Comparison of ENCODE assay signal across 10 cellular contexts in genomic region chr16:11604783-11605563, GRCh38. TPM values are rescaled to one million over a fixed set of nuclear protein-coding genes. Genes with fewer than 3 reads are reported as not detected.
DNase-seq lines count a peak whose midpoint lies in the region; ATAC-seq and TF ChIP-seq lines count a peak whose summit lies in the region.
"Had no signal": no experiment of that assay in that cellular context is flagged by ENCODE, and none has a peak within 500 bp of the region (broad histone marks: within the 10 kb centered on the region; RNA-seq: fewer than 3 reads in every experiment).

No MANE protein-coding gene starts in this region.

- WGBS in aorta, 2 donors = 50 to 52% methylated on average over 21 of the region's 21 CpGs

- peak; percentile 66 for ATAC-seq in aorta (ENCODE audit: low FRiP score)
- ATAC-seq in GM21515 (IDR thresholded peaks at IDR 0.05; ENCODE audit: unreplicated experiment) = no peak
- ATAC-seq: effector memory CD8-positive, alpha-beta T cell had no signal

- peaks cover 10% of the 10 kb centered on the region for H3K4me1 ChIP-seq in left ventricle myocardium inferior
- H3K4me1 ChIP-seq in neutrophil (ENCODE audit: control insufficient read depth in 1 of 2, insufficient read depth in 1 of 2, low read depth in 1 of 2, low read length in 1 of 2) = peaks cover 73 to 81% of the 10 kb centered on the region in 2 experiments
- no peaks in the 10 kb centered on the region for H3K4me1 ChIP-seq in aorta (ENCODE audit: control insufficient read depth in 1 of 2, insufficient read depth in 2 of 2, low read length in 2 of 2)

- no peaks in the 10 kb centered on the region for H3K9me3 ChIP-seq in left ventricle myocardium inferior (replicated peaks)
- H3K9me3 ChIP-seq in neutrophil = no peaks in the 10 kb centered on the region
- no peaks in the 10 kb centered on the region for H3K9me3 ChIP-seq in aorta (ENCODE audit: control insufficient read depth, low read length)

- peak; percentile 61 to 97 for DNase-seq in cardiac fibroblast (ENCODE audit: low read depth in 2 of 2)
- peak; percentile 64 for DNase-seq in left ventricle myocardium inferior
- peak; percentile 77 to 80 for DNase-seq in aorta
- DNase-seq in stimulated activated CD4-positive, alpha-beta T cell treated with anti-CD3 and anti-CD28 coated beads, Interleukin-4, amount 100 ng/mL, for 24 hours = no peak
- no peak for DNase-seq in NAMALWA (ENCODE audit: low spot score)
- DNase-seq: effector memory CD8-positive, alpha-beta T cell; NCI-H1436 treated with DMSO at 0.1 percent for 48 hours; NK-92 treated with Interleukin-12 subunit alpha and Interleukin-12 subunit beta, amount 100 ng/mL, for 24 hours had no signal

- no peaks in the 10 kb centered on the region for H3K27me3 ChIP-seq in left ventricle myocardium inferior (ENCODE audit: low read depth)
- no peaks in the 10 kb centered on the region for H3K27me3 ChIP-seq in neutrophil
- no peaks in the 10 kb centered on the region for H3K27me3 ChIP-seq in aorta (ENCODE audit: control insufficient read depth in 1 of 2, insufficient read depth in 2 of 2, low read length in 1 of 2)

- H3K36me3 ChIP-seq in left ventricle myocardium inferior = no peaks in the 10 kb centered on the region
- H3K36me3 ChIP-seq in neutrophil = no peaks in the 10 kb centered on the region
- H3K36me3 ChIP-seq in aorta (ENCODE audit: control insufficient read depth in 1 of 2, insufficient read depth in 2 of 2, low read length in 1 of 2) = no peaks in the 10 kb centered on the region

- H3K27ac ChIP-seq in left ventricle myocardium inferior (replicated peaks) (peak overlapping the region; percentile 64), neutrophil (peak overlapping the region; percentile 80), aorta (ENCODE audit: low read depth in 1 of 2, low read length in 2 of 2) (peak overlapping the region in 1 of 2 donors; percentile 32)

- no peak for TF ChIP-seq CTCF in cardiac fibroblast (IDR thresholded peaks at IDR 0.05; ENCODE audit: low read depth, low read length)
- TF ChIP-seq CTCF in left ventricle myocardium inferior (IDR thresholded peaks at IDR 0.05; ENCODE audit: borderline replicate concordance) = no peak
- no peak for TF ChIP-seq CTCF in neutrophil (IDR thresholded peaks at IDR 0.05)

- intact Hi-C loops in left ventricle myocardium inferior (cut with micrococcal nuclease) (no loop called here), aorta (cut with DNase I) (no loop called here)

- H3K4me3 ChIP-seq in cardiac fibroblast (replicated peaks in 1 of 2; ENCODE audit: low read depth in 2 of 2, low read length in 2 of 2) (no peak overlapping the region), left ventricle myocardium inferior (no peak overlapping the region), neutrophil (ENCODE audit: low read depth in 1 of 2, low read length in 1 of 2) (peak overlapping the region in 1 of 2 experiments; percentile 1), aorta (ENCODE audit: low read length in 2 of 2) (no peak overlapping the region)

RNA-seq across cellular contexts. Expression of gene LITAF, which starts 18.3 kb away (rescaled TPM):
- total RNA-seq in left ventricle myocardium inferior (55.6 TPM), aorta (100 to 1,000 TPM; 145 to 157 TPM)
- 100 to 1,000 TPM in 1 of 2 donors, 10 to 100 TPM in 1; 83.1 to 137 TPM for polyA plus RNA-seq in aorta

Comparison
In these comparisons a context has a peak if more than half of its experiments do, and no peak if none do; other contexts are left out.
1. DNase-seq: peak in cardiac fibroblast (2 of 2), left ventricle myocardium inferior (single experiment) and aorta (2 of 2); none in stimulated activated CD4-positive, alpha-beta T cell treated with anti-CD3 and anti-CD28 coated beads, Interleukin-4, amount 100 ng/mL, for 24 hours (single experiment) and NAMALWA (single experiment).